Comparison of ENCODE assay signal across 9 cellular contexts in genomic region chr3:152891678-152892077, GRCh38. TPM values are rescaled to one million over a fixed set of nuclear protein-coding genes. Genes with fewer than 3 reads are reported as not detected.
"Had no signal": no experiment of that assay in that cellular context is flagged by ENCODE, and none has a peak within 500 bp of the region (broad histone marks: within the 10 kb centered on the region; RNA-seq: fewer than 3 reads in every experiment).

No MANE protein-coding gene starts in this region.

- DNase-seq: GDM1, GF-D8 had no signal

- FAIRE-seq: G401.6, GM12878, GM12891, GM12892, GM18507, GM19239 had no signal

- H3K4me3 ChIP-seq: GM12878 had no signal

- ATAC-seq: GM12878 had no signal

RNA-seq across cellular contexts. Expression of gene P2RY1, which starts 56.7 kb away (rescaled TPM):
- total RNA-seq: G401 had no signal
